Comparison of ENCODE assay signal across 23 cellular contexts in the genomic region with DNA sequence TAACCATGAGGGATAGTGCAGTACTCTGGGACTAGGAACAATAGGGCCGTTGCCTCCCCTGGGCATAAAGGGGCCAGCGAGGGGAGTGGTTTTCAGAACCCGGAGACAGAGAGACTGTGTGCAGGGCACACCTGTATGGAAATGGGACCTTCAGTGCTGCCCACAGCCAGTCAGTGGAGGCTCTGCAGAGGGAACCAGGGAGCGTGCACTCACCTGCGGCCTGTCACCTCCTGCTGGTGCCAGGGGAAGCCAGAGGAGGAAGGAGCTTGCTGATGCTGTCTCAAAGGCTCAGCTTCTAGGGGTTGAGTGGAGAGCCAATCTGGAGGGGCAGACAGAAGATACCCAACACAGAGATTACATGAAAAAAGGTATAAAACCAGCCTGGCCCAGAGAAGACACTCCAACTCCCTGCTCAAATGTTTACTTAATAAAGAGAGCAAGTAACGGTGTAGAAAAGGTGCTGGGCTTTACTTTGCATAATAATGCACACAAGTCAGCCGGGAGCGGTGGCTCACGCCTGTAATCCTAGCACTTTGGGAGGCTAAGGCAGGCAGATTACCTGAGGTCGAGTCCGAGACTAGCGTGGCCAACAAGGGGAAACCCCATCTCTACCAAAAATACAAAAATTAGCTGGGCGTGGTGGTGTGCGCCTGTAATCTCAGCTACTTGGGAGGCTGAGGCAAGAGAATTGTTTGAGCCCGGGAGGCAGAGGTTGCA. TPM values are rescaled to one million over a fixed set of nuclear protein-coding genes. Genes with fewer than 3 reads are reported as not detected.
DNase-seq lines count a peak whose midpoint lies in the region; ATAC-seq and TF ChIP-seq lines count a peak whose summit lies in the region.
"Had no signal": no experiment of that assay in that cellular context is flagged by ENCODE, and none has a peak within 500 bp of the region (broad histone marks: within the 10 kb centered on the region; RNA-seq: fewer than 3 reads in every experiment).

No MANE protein-coding gene starts in this region.

- no peaks in the 10 kb centered on the region for H3K36me3 ChIP-seq in GM23338 (ENCODE audit: insufficient read depth)
- H3K36me3 ChIP-seq in parathyroid adenoma (ENCODE audit: control insufficient read depth, insufficient read depth, low read length): no peaks in the 10 kb centered on the region
- H3K36me3 ChIP-seq: cardiac muscle cell, pancreas, thoracic aorta had no signal

- H3K27me3 Mint-ChIP-seq in GM23338 (ENCODE audit: insufficient read depth, low read depth, poor library complexity) (no peaks in the 10 kb centered on the region), nephron progenitor cell (ENCODE audit: low read depth, poor library complexity) (peaks cover 12% of the 10 kb centered on the region)
- H3K27me3 Mint-ChIP-seq: memory B cell; naive thymus-derived CD4-positive, alpha-beta T cell; stimulated activated memory B cell treated with anti-CD40 and anti-IgM and Interleukin-4, amounts not matched to agents 10 μg/mL and 1 μg/mL and 100 μg/mL, for 72 hours; T-cell had no signal

- no peak overlapping the region for H3K4me3 ChIP-seq in GM23338
- H3K4me3 ChIP-seq in parathyroid adenoma (ENCODE audit: low read depth, low read length): no peak overlapping the region
- H3K4me3 ChIP-seq: cardiac muscle cell, dorsolateral prefrontal cortex, GM23248, pancreas, thoracic aorta had no signal

- peak; percentile 68 for ATAC-seq in GM23338
- no peak for ATAC-seq in GM19324 (IDR thresholded peaks at IDR 0.05; ENCODE audit: low FRiP score, unreplicated experiment)
- ATAC-seq: naive thymus-derived CD4-positive, alpha-beta T cell; sciatic nerve; stimulated activated memory B cell treated with anti-CD40 and anti-IgM and Interleukin-4, amounts not matched to agents 10 μg/mL and 1 μg/mL and 100 μg/mL, for 72 hours; T-cell had no signal

- peaks cover 14% of the 10 kb centered on the region; the same call in 2 of the 3 replicates for H3K4me1 Mint-ChIP-seq in GM23338
- no peaks in the 10 kb centered on the region for H3K4me1 Mint-ChIP-seq in nephron progenitor cell
- H3K4me1 Mint-ChIP-seq: CD8-positive, alpha-beta memory T cell; memory B cell; stimulated activated memory B cell treated with anti-CD40 and anti-IgM and Interleukin-4, amounts not matched to agents 10 μg/mL and 1 μg/mL and 100 μg/mL, for 72 hours; T-cell had no signal

- H3K9me2 ChIP-seq in GM23338 (ENCODE audit: insufficient read depth): no peaks in the 10 kb centered on the region

- no peak for DNase-seq in GM23338 (ENCODE audit: low spot score)
- DNase-seq in NCI-H2029 treated with DMSO at 0.1 percent for 48 hours (lab: John Stamatoyannopoulos, UW): peak; percentile 61
- DNase-seq in NCI-H69 (lab: John Stamatoyannopoulos, UW): peak; percentile 77
- DNase-seq in NCI-H226: no peak
- DNase-seq in nephron progenitor cell: no peak
- DNase-seq: activated CD4-positive, alpha-beta T cell treated with anti-CD3 and anti-CD28 coated beads, Interleukin-2, amount 50 U/mL, for 1 hour; activated gamma-delta T cell; CD8-positive, alpha-beta memory T cell; dorsolateral prefrontal cortex; GM23248; Karpas-422; kidney glomerular epithelial cell; naive thymus-derived CD4-positive, alpha-beta T cell; NCI-H1694; pancreas; T-cell had no signal

- no peaks in the 10 kb centered on the region for H4K20me1 ChIP-seq in GM23338 (replicated peaks; ENCODE audit: insufficient read depth)

- no peak overlapping the region for H3K27ac ChIP-seq in GM23338 (ENCODE audit: low read depth)
- peak overlapping the region; percentile 70 for H3K27ac ChIP-seq in parathyroid adenoma
- H3K27ac ChIP-seq: cardiac muscle cell, dorsolateral prefrontal cortex, GM23248, pancreas, thoracic aorta had no signal

- H3K27me3 ChIP-seq in GM23338 (ENCODE audit: insufficient read depth) (no peaks in the 10 kb centered on the region), parathyroid adenoma (ENCODE audit: control insufficient read depth, insufficient read depth, low read length) (no peaks in the 10 kb centered on the region)
- H3K27me3 ChIP-seq: dorsolateral prefrontal cortex, pancreas had no signal

- H3K4me2 ChIP-seq in GM23338 (no peak overlapping the region), parathyroid adenoma (ENCODE audit: low read length) (peak overlapping the region; percentile 0)

- H3K9me3 Mint-ChIP-seq in GM23338: no peaks in the 10 kb centered on the region
- no peaks in the 10 kb centered on the region for H3K9me3 Mint-ChIP-seq in nephron progenitor cell
- H3K9me3 Mint-ChIP-seq: CD8-positive, alpha-beta memory T cell; memory B cell; T-cell had no signal

- peaks cover 8% of the 10 kb centered on the region; the same call in 1 of the 2 replicates for H3K4me1 ChIP-seq in GM23338 (ENCODE audit: insufficient read depth)
- peaks cover 17% of the 10 kb centered on the region for H3K4me1 ChIP-seq in parathyroid adenoma
- H3K4me1 ChIP-seq: pancreas had no signal

- no peaks in the 10 kb centered on the region for H3F3A ChIP-seq in GM23338 (replicated peaks; ENCODE audit: low read depth)

- H3K9ac ChIP-seq in parathyroid adenoma: no peak overlapping the region
- H3K9ac ChIP-seq: GM23248 had no signal

- H3K36me3 Mint-ChIP-seq in GM23338 (ENCODE audit: low read depth) (no peaks in the 10 kb centered on the region; the same call in 2 of the 3 replicates), nephron progenitor cell (ENCODE audit: low read depth) (no peaks in the 10 kb centered on the region)
- H3K36me3 Mint-ChIP-seq: CD8-positive, alpha-beta memory T cell; memory B cell; naive thymus-derived CD4-positive, alpha-beta T cell; stimulated activated memory B cell treated with anti-CD40 and anti-IgM and Interleukin-4, amounts not matched to agents 10 μg/mL and 1 μg/mL and 100 μg/mL, for 72 hours; T-cell had no signal

- H3K9me3 ChIP-seq in parathyroid adenoma (ENCODE audit: control insufficient read depth, low read length): no peaks in the 10 kb centered on the region
- H3K9me3 ChIP-seq: pancreas, thoracic aorta had no signal

- no peak overlapping the region for H3K27ac Mint-ChIP-seq in GM23338
- H3K27ac Mint-ChIP-seq in nephron progenitor cell: no peak overlapping the region
- H3K27ac Mint-ChIP-seq: CD8-positive, alpha-beta memory T cell; memory B cell; naive thymus-derived CD4-positive, alpha-beta T cell; stimulated activated memory B cell treated with anti-CD40 and anti-IgM and Interleukin-4, amounts not matched to agents 10 μg/mL and 1 μg/mL and 100 μg/mL, for 72 hours; T-cell had no signal

- TF ChIP-seq CTCF in GM23338 (conservative IDR thresholded peaks at IDR 0.05; ENCODE audit: low read depth in 2 of 2): no peak
- no peak for TF ChIP-seq CTCF in parathyroid adenoma (IDR thresholded peaks at IDR 0.05)
- TF ChIP-seq CTCF in nephron progenitor cell (IDR thresholded peaks at IDR 0.05): no peak

- peak overlapping the region; percentile 38; the same call in 1 of the 2 replicates for H2AFZ ChIP-seq in GM23338
- H2AFZ ChIP-seq in parathyroid adenoma: peak overlapping the region; percentile 77
- H2AFZ ChIP-seq: GM23248 had no signal

- H3K79me2 ChIP-seq in GM23338 (replicated peaks; ENCODE audit: insufficient read depth) (no peaks in the 10 kb centered on the region), parathyroid adenoma (no peaks in the 10 kb centered on the region)

- no peak overlapping the region for H3K4me3 Mint-ChIP-seq in GM23338
- no peak overlapping the region for H3K4me3 Mint-ChIP-seq in nephron progenitor cell
- H3K4me3 Mint-ChIP-seq: CD8-positive, alpha-beta memory T cell; memory B cell; naive thymus-derived CD4-positive, alpha-beta T cell; stimulated activated memory B cell treated with anti-CD40 and anti-IgM and Interleukin-4, amounts not matched to agents 10 μg/mL and 1 μg/mL and 100 μg/mL, for 72 hours; T-cell had no signal

TF ChIP-seq in GM23338, 12 proteins besides CTCF, POLR2A, EP300 and RAD21 (continues in another document):
- TF ChIP-seq ETS1 (IDR thresholded peaks at IDR 0.05) (no peak), NANOG (IDR thresholded peaks at IDR 0.05; ENCODE audit: borderline replicate concordance) (no peak)

RNA-seq across cellular contexts. Expression of gene WAPL, which starts 35.5 kb away (rescaled TPM):
- total RNA-seq in GM23338 (2014; rRNA removed; shearing (Covaris generic)): 60.8 and 67.9 TPM in 2 replicates
- 23.6 and 25.2 TPM in 2 replicates for polyA plus RNA-seq in GM23338 (2016; fragmentation: Nextera tagmentation; extraction: Ambion mirVana)

Comparison
In these comparisons a context has a peak if more than half of its experiments do, and no peak if none do; other contexts are left out.
1. DNase-seq: peak in NCI-H2029 treated with DMSO at 0.1 percent for 48 hours (single experiment) and NCI-H69 (single experiment); none in GM23338 (single experiment), NCI-H226 (single experiment) and nephron progenitor cell (single experiment).